18 cellular contexts compared by ENCODE assay signal in genomic region chr20:5831539-5832237, GRCh38.
"Had no signal": no experiment of that assay in that cellular context is flagged by ENCODE, and none has a peak within 500 bp of the region (broad histone marks: within the 10 kb centered on the region; RNA-seq: fewer than 3 reads in every experiment).

No MANE protein-coding gene starts in this region.

- H3K4me3 ChIP-seq: SJSA1, SK-N-MC had no signal

- H3K27me3 ChIP-seq: SJSA1 had no signal

- H3K36me3 ChIP-seq: SJSA1 had no signal

- H3K27ac ChIP-seq: HL-60, SJSA1, SK-N-MC had no signal

- DNase-seq: KBM-7, MV-4-11, NCI-H1048, NCI-H1105, NCI-H1417, NCI-H1436 treated with DMSO at 0.1 percent for 48 hours, NCI-H1694, NCI-H187 treated with DMSO at 0.1 percent for 48 hours, NCI-H2029 treated with DMSO at 0.1 percent for 48 hours, NCI-H2227 treated with DMSO at 0.1 percent for 48 hours, NCI-H524, NCI-H748 treated with DMSO at 0.1 percent for 48 hours, Right ventricle myocardium superior, RPMI8226, SIG-M5 had no signal

- H3K9me3 ChIP-seq: SJSA1 had no signal
